ENCODE assay signal across 11 cellular contexts in genomic region chr2:152585830-152586484, GRCh38.
A peak's percentile ranks its signal among the peaks of the same experiment; 100 is the strongest.
DNase-seq lines count a peak whose midpoint lies in the region; ATAC-seq and TF ChIP-seq lines count a peak whose summit lies in the region.
"Had no signal": no experiment of that assay in that cellular context is flagged by ENCODE, and none has a peak within 500 bp of the region (broad histone marks: within the 10 kb centered on the region; RNA-seq: fewer than 3 reads in every experiment).

No MANE protein-coding gene starts in this region.

- H3K27ac Mint-ChIP-seq in activated T-cell treated with anti-CD3 and anti-CD28 coated beads, Interleukin-2, amount 50 U/mL, for 24 hours: no peak overlapping the region
- H3K27ac Mint-ChIP-seq: activated B cell treated with CpG ODN at 0.5 μM for 24 hours had no signal

- H3K4me3 Mint-ChIP-seq in activated T-cell treated with anti-CD3 and anti-CD28 coated beads, Interleukin-2, amount 50 U/mL, for 24 hours: no peak overlapping the region
- H3K4me3 Mint-ChIP-seq: activated B cell treated with CpG ODN at 0.5 μM for 24 hours had no signal

- no peak overlapping the region for H3K4me3 ChIP-seq in AG09309 (ENCODE audit: control insufficient read depth, low read depth, low read length)
- H3K4me3 ChIP-seq: coronary artery had no signal

- H3K4me1 Mint-ChIP-seq in activated T-cell treated with anti-CD3 and anti-CD28 coated beads, Interleukin-2, amount 50 U/mL, for 24 hours (ENCODE audit: low read depth): peaks cover 9% of the 10 kb centered on the region

- H3K27me3 Mint-ChIP-seq in activated T-cell treated with anti-CD3 and anti-CD28 coated beads, Interleukin-2, amount 50 U/mL, for 24 hours: peaks cover 24% of the 10 kb centered on the region
- H3K27me3 Mint-ChIP-seq: activated B cell treated with CpG ODN at 0.5 μM for 24 hours had no signal

- no peaks in the 10 kb centered on the region for H3K9me3 Mint-ChIP-seq in activated T-cell treated with anti-CD3 and anti-CD28 coated beads, Interleukin-2, amount 50 U/mL, for 24 hours
- H3K9me3 Mint-ChIP-seq: activated B cell treated with CpG ODN at 0.5 μM for 24 hours had no signal

- no peak for TF ChIP-seq CTCF in AG09309 (IDR thresholded peaks at IDR 0.05; ENCODE audit: control insufficient read depth, insufficient read depth, low read depth, low read length, missing control alignments)
- no peak for TF ChIP-seq CTCF in GM13977 (IDR thresholded peaks at IDR 0.05; ENCODE audit: extremely low read depth, insufficient read depth, missing control alignments)

- no peaks in the 10 kb centered on the region for H3K36me3 Mint-ChIP-seq in activated T-cell treated with anti-CD3 and anti-CD28 coated beads, Interleukin-2, amount 50 U/mL, for 24 hours (ENCODE audit: low read depth)

- no peak for ATAC-seq in GM19452 (IDR thresholded peaks at IDR 0.05; ENCODE audit: unreplicated experiment)

- peak; percentile 92 for DNase-seq in AG09309 (ENCODE audit: low read depth)
- DNase-seq in Kasumi-1 (lab: John Stamatoyannopoulos, UW): peak; percentile 52 to 71
- peak; percentile 34 for DNase-seq in midbrain (lab: John Stamatoyannopoulos, UW)
- DNase-seq in activated T-cell treated with anti-CD3 and anti-CD28 coated beads, Interleukin-2, amount 50 U/mL, for 24 hours: no peak
- DNase-seq in GM13977 (ENCODE audit: low spot score): no peak
- DNase-seq in NCI-H1417 (lab: John Stamatoyannopoulos, UW): no peak
- DNase-seq: activated B cell treated with CpG ODN at 0.5 μM for 24 hours, NCI-H510A treated with DMSO at 0.1 percent for 48 hours had no signal

- peak overlapping the region; percentile 30 for H3K27ac ChIP-seq in cingulate gyrus (ENCODE audit: low read depth, low read length)

- in situ Hi-C loops in GM13977 (cut with MboI; ENCODE audit: low pct_unique_long_range_greater_than_20kb, low sequenced_read_pairs, unreplicated experiment): no loop called here

Comparison
In these comparisons a context has a peak if more than half of its experiments do, and no peak if none do; other contexts are left out.
1. DNase-seq: peak in AG09309 (single experiment), Kasumi-1 (2 of 2) and midbrain (single experiment); none in activated T-cell treated with anti-CD3 and anti-CD28 coated beads, Interleukin-2, amount 50 U/mL, for 24 hours (single experiment), GM13977 (single experiment) and NCI-H1417 (0 of 3).